In genomic region chr14:39430762-39431415, GRCh38 we compare ENCODE assay signal across 8 cellular contexts. TPM values are rescaled to one million over a fixed set of nuclear protein-coding genes. Genes with fewer than 3 reads are reported as not detected.
DNase-seq lines count a peak whose midpoint lies in the region; ATAC-seq, FAIRE-seq and TF ChIP-seq lines count a peak whose summit lies in the region.

No MANE protein-coding gene starts in this region.

- H3K27me3 ChIP-seq in HAP-1 (ENCODE audit: low read depth) (no peaks in the 10 kb centered on the region), SJCRH30 (no peaks in the 10 kb centered on the region), endothelial cell of umbilical vein (ENCODE audit: control insufficient read depth in 2 of 2, insufficient read depth in 2 of 2, low read length in 2 of 2) (no peaks in the 10 kb centered on the region)

- peak overlapping the region; percentile 95 for H2AFZ ChIP-seq in endothelial cell of umbilical vein (ENCODE audit: low read depth, low read length)

- in situ Hi-C loops in HAP-1 (cut with MboI; ENCODE audit: low sequenced_read_pairs), result no loop called here

- peak overlapping the region; percentile 77 for H3K4me3 ChIP-seq in HAP-1
- H3K4me3 ChIP-seq in SJCRH30, result peak overlapping the region; percentile 97
- H3K4me3 ChIP-seq in endothelial cell of umbilical vein (replicated peaks in 1 of 3; ENCODE audit: insufficient read depth in 1 of 3, low read depth in 1 of 3, low read length in 3 of 3), result peak overlapping the region; percentile 64 to 85 (median 65)

- dilution Hi-C loops in endothelial cell of umbilical vein (cut with MboI; ENCODE audit: extremely low pct_ligation_motif_present, low sequenced_read_pairs), result no loop called here

- peaks cover 33% of the 10 kb centered on the region for H3K79me2 ChIP-seq in endothelial cell of umbilical vein (ENCODE audit: control insufficient read depth, insufficient read depth, low read length)

- no peak for TF ChIP-seq POLR2A in endothelial cell of umbilical vein (IDR thresholded peaks at IDR 0.05; ENCODE audit: low read depth, low read length)

- H4K20me1 ChIP-seq in endothelial cell of umbilical vein (replicated peaks; ENCODE audit: control insufficient read depth, extremely low read depth, insufficient read depth, low read length), result peaks cover 2% of the 10 kb centered on the region

- H3K4me1 Mint-ChIP-seq in Calu3 (ENCODE audit: low read depth, unreplicated experiment), result peaks cover 31% of the 10 kb centered on the region
- H3K4me1 Mint-ChIP-seq in neural crest cell, result peaks cover 30% of the 10 kb centered on the region

- H3K4me1 ChIP-seq in HAP-1 (peaks cover 17% of the 10 kb centered on the region), SJCRH30 (0 out of 2 replicates have a peak, but pooled peaks cover 2% of the 10 kb centered on the region), endothelial cell of umbilical vein (ENCODE audit: control insufficient read depth, extremely low read depth, insufficient read depth, low read length) (peaks cover 38% of the 10 kb centered on the region)

- H3K4me3 Mint-ChIP-seq in Calu3 (ENCODE audit: low read depth, unreplicated experiment) (peak overlapping the region; percentile 94), neural crest cell (peak overlapping the region; percentile 94)

- peak overlapping the region; percentile 96 for H3K9ac ChIP-seq in endothelial cell of umbilical vein (replicated peaks; ENCODE audit: extremely low read depth, insufficient read depth, low read length)

- peak overlapping the region; percentile 87 for H3K4me2 ChIP-seq in endothelial cell of umbilical vein (ENCODE audit: insufficient read depth, low read length)

- CTCF ChIA-PET in Calu3 (lab: Charles Lee), result no interaction called here
- CTCF ChIA-PET in endothelial cell of umbilical vein (lab: Charles Lee), result interaction anchor here (1.4 to 2.6 kb wide), 3 partner anchors 54 to 317 kb away, joined by 4 to 9 read pairs (median 5); partner anchors contain the start of genes GEMIN2 and TRAPPC6B

- no peaks in the 10 kb centered on the region for H3K27me3 Mint-ChIP-seq in Calu3 (ENCODE audit: unreplicated experiment)
- H3K27me3 Mint-ChIP-seq in neural crest cell (ENCODE audit: low read depth), result no peaks in the 10 kb centered on the region

- H3K9me3 Mint-ChIP-seq in Calu3 (ENCODE audit: low read depth, unreplicated experiment) (no peaks in the 10 kb centered on the region), neural crest cell (no peaks in the 10 kb centered on the region)

- FAIRE-seq in endothelial cell of umbilical vein (lab: Jason Lieb, UNC), result no peak

- ATAC-seq in GM19023 (IDR thresholded peaks at IDR 0.05; ENCODE audit: unreplicated experiment) (no peak), HG02571 (IDR thresholded peaks at IDR 0.05; ENCODE audit: unreplicated experiment) (no peak)

- intact Hi-C loops in Calu3 (cut with micrococcal nuclease; ENCODE audit: unreplicated experiment) (loop anchor here (5.0 kb wide), 2 partner anchors 259 to 329 kb away; partner anchors contain the start of genes SEC23A and TRAPPC6B), endothelial cell of umbilical vein (cut with micrococcal nuclease) (no loop called here)

- H3K36me3 ChIP-seq in HAP-1 (replicated peaks), result no peaks in the 10 kb centered on the region
- H3K36me3 ChIP-seq in SJCRH30, result no peaks in the 10 kb centered on the region
- H3K36me3 ChIP-seq in endothelial cell of umbilical vein (ENCODE audit: control insufficient read depth in 2 of 2, extremely low read depth in 1 of 2, insufficient read depth in 2 of 2, low read length in 2 of 2), result no peaks in the 10 kb centered on the region

- H3K9me3 ChIP-seq in HAP-1 (no peaks in the 10 kb centered on the region), SJCRH30 (replicated peaks) (no peaks in the 10 kb centered on the region), endothelial cell of umbilical vein (replicated peaks; ENCODE audit: control insufficient read depth, insufficient read depth, low read length) (no peaks in the 10 kb centered on the region)

- TF ChIP-seq CTCF in Calu3 (IDR thresholded peaks at IDR 0.05; ENCODE audit: unreplicated experiment) (no peak), endothelial cell of umbilical vein (IDR thresholded peaks at IDR 0.05; ENCODE audit: extremely low read depth in 1 of 2, insufficient read depth in 1 of 2, low read depth in 1 of 2, low read length in 2 of 2) (no peak), neural crest cell (conservative IDR thresholded peaks at IDR 0.05) (no peak)

- BruUV-seq in Calu3 (replicated peaks; lab: Mats Ljungman, UMichigan), result TSS peak; percentile 31
- no TSS peak for BruUV-seq in endothelial cell of umbilical vein (replicated peaks; lab: Mats Ljungman, UMichigan)

- H3K36me3 Mint-ChIP-seq in Calu3 (ENCODE audit: insufficient read depth, unreplicated experiment) (peaks cover 36% of the 10 kb centered on the region), neural crest cell (ENCODE audit: low read depth) (no peaks in the 10 kb centered on the region)

- peak overlapping the region; percentile 27; the same call in 1 of the 2 replicates for H3K27ac ChIP-seq in SJCRH30
- H3K27ac ChIP-seq in endothelial cell of umbilical vein (ENCODE audit: insufficient read depth, low read depth, low read length), result peak overlapping the region; percentile 99

- no peak for DNase-seq in Calu3
- peak in 1 of 2 experiments; percentile 41 for DNase-seq in HAP-1 (ENCODE audit: low spot score in 2 of 2)
- DNase-seq in SJCRH30, result peak in 1 of 2 experiments; percentile 36
- DNase-seq in endothelial cell of umbilical vein (ENCODE audit: low read depth, low spot score), result peak; percentile 20
- no peak for DNase-seq in neural crest cell (ENCODE audit: low read depth, low spot score)
- no peak for DNase-seq in D341Med (ENCODE audit: low spot score)

- POLR2A ChIA-PET in endothelial cell of umbilical vein (lab: Charles Lee), result interaction anchor here (1.9 kb wide), 1 partner anchor 55 kb away, joined by 5 read pairs; no protein-coding TSS in a partner anchor

- H3K27ac Mint-ChIP-seq in Calu3 (ENCODE audit: unreplicated experiment) (peak overlapping the region; percentile 100), neural crest cell (ENCODE audit: unreplicated experiment) (peak overlapping the region; percentile 87)

- H3K9me1 ChIP-seq in endothelial cell of umbilical vein (replicated peaks; ENCODE audit: control insufficient read depth, extremely low read depth, insufficient read depth, low read length), result no peaks in the 10 kb centered on the region

TF ChIP-seq in endothelial cell of umbilical vein, 7 proteins besides CTCF, POLR2A, EP300 and RAD21:
- TF ChIP-seq MAX (IDR thresholded peaks at IDR 0.05; ENCODE audit: insufficient read depth, insufficient read length) (no peak), GATA2 (IDR thresholded peaks at IDR 0.05; ENCODE audit: insufficient read depth, insufficient read length, low read depth, low read length) (no peak), FOS (IDR thresholded peaks at IDR 0.05; ENCODE audit: borderline replicate concordance, insufficient read depth, low read length) (no peak), EZH2 (IDR thresholded peaks at IDR 0.05; ENCODE audit: borderline replicate concordance, low read depth, low read length, severe bottlenecking) (no peak), JUN (IDR thresholded peaks at IDR 0.05; ENCODE audit: borderline replicate concordance, insufficient read depth, insufficient read length, low read depth) (no peak), POLR2AphosphoS5 (IDR thresholded peaks at IDR 0.05; ENCODE audit: insufficient read depth, low read depth, low read length) (no peak), MYC (IDR thresholded peaks at IDR 0.05; ENCODE audit: low read depth, low read length) (no peak)

RNA-seq across cellular contexts. Expression of gene FBXO33, which starts 1.3 kb away (rescaled TPM):
- total RNA-seq in Calu3 (2022) (8.6 and 9.1 TPM in 2 replicates), endothelial cell of umbilical vein (5.0 and 6.3 TPM in 2 replicates), neural crest cell (8.6 and 8.9 TPM in 2 replicates)
- total RNA-seq in SJCRH30 (2014; rRNA removed; shearing (Covaris generic)), result 15.3 TPM in 2 replicates
- 3.4 and 4.2 TPM in 2 replicates for polyA plus RNA-seq in endothelial cell of umbilical vein
- 3.4 and 3.6 TPM in 2 replicates for polyA plus RNA-seq in endothelial cell of umbilical vein (2011; cell fraction: cytosol; rRNA removed)
- polyA plus RNA-seq in endothelial cell of umbilical vein (2011; cell fraction: nucleus; rRNA removed), result 5.7 and 7.3 TPM in 2 replicates
- 6.0 and 6.6 TPM in 2 replicates for polyA plus RNA-seq in endothelial cell of umbilical vein (2012)
- polyA minus RNA-seq in endothelial cell of umbilical vein, result 8.5 and 8.6 TPM in 2 replicates
- 11.7 TPM for polyA minus RNA-seq in endothelial cell of umbilical vein (2011; cell fraction: cytosol; rRNA and poly(A)+ RNA removed)
- polyA minus RNA-seq in endothelial cell of umbilical vein (2011; cell fraction: nucleus; rRNA and poly(A)+ RNA removed), result 14.1 and 18.4 TPM in 2 replicates
